1 cellular context compared by ENCODE assay signal in genomic region chr2:109514857-109515256, GRCh38.
TF ChIP-seq lines count a peak whose summit lies in the region.

No MANE protein-coding gene starts in this region.

TF ChIP-seq in GM12878, 131 proteins besides CTCF, POLR2A, EP300 and RAD21:
- no peak for TF ChIP-seq USF1 (IDR thresholded peaks at IDR 0.05; ENCODE audit: borderline replicate concordance, extremely low read length, insufficient read depth, low read depth, low read length)
- 0 out of 2 replicates have a peak, but pooled peaks have one; percentile 22 for TF ChIP-seq NR2F1 (conservative IDR thresholded peaks at IDR 0.05)
- TF ChIP-seq GATAD2B (conservative IDR thresholded peaks at IDR 0.05; ENCODE audit: low read depth): no peak
- TF ChIP-seq IRF4 (IDR thresholded peaks at IDR 0.05; ENCODE audit: low read depth, low read length): no peak
- no peak for TF ChIP-seq RUNX3 (IDR thresholded peaks at IDR 0.05; ENCODE audit: low read length)
- no peak for TF ChIP-seq SREBF2 (IDR thresholded peaks at IDR 0.05; ENCODE audit: low read length)
- no peak for TF ChIP-seq HDGF (IDR thresholded peaks at IDR 0.05)
